Comparison of ENCODE assay signal across 33 cellular contexts in the genomic region with DNA sequence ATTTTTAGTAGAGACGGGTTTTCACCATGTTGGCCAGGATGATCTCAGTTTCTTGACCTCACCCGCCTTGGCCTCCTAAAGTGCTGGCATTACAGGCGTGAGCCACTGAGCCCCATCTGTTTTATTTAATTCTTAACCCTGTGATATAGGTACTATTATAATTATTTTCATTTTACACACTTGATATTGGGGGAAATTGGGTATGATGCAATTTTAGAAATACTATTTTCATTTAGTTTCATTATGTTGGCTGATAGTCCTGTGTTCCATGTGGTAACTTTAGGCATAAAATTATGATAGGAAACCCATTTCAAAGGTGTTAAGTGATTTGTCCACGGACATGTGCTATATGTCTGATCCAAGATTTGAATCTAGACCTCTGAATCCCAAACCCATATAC.
"Had no signal": no experiment of that assay in that cellular context is flagged by ENCODE, and none has a peak within 500 bp of the region (broad histone marks: within the 10 kb centered on the region; RNA-seq: fewer than 3 reads in every experiment).

No MANE protein-coding gene starts in this region.

- H3K4me3 ChIP-seq: adrenal gland, body of pancreas, breast epithelium had no signal

- H3K27ac ChIP-seq: adrenal gland, body of pancreas, brain microvascular endothelial cell, breast epithelium, VCaP had no signal

- H3K27me3 ChIP-seq: adrenal gland, body of pancreas, brain microvascular endothelial cell, breast epithelium had no signal

- H3K36me3 ChIP-seq: breast epithelium had no signal

- FAIRE-seq: astrocyte, TTC549 had no signal

- H3K9me3 ChIP-seq: adrenal gland, body of pancreas, breast epithelium had no signal

- H3K4me1 ChIP-seq: breast epithelium had no signal

- DNase-seq: activated B cell treated with CpG ODN at 0.5 μM for 24 hours; activated CD4-positive, alpha-beta memory T cell treated with anti-CD3 and anti-CD28 coated beads for 36 hours; activated CD4-positive, alpha-beta T cell treated with anti-CD3 and anti-CD28 coated beads for 4 hours; activated CD4-positive, alpha-beta T cell treated with anti-CD3 and anti-CD28 coated beads, Interleukin-2, amount 10 ng/mL, durations not matched to agents 24 days and 14 days; activated CD4-positive, alpha-beta T cell treated with anti-CD3 and anti-CD28 coated beads, Interleukin-2, amount 50 U/mL, for 1 hour; activated CD4-positive, alpha-beta T cell treated with anti-CD3 and anti-CD28 coated beads, Interleukin-2, amount 50 U/mL, for 4 hours; activated CD4-positive, CD25-positive, alpha-beta regulatory T cell treated with anti-CD3 and anti-CD28 coated beads, Interleukin-2, amount 50 U/mL, for 72 hours; activated CD8-positive, alpha-beta memory T cell treated with anti-CD3 and anti-CD28 coated beads, Interleukin-2, amount 50 U/mL, for 4 hours; activated CD8-positive, alpha-beta T cell treated with anti-CD3 and anti-CD28 coated beads for 36 hours; activated effector memory CD4-positive, alpha-beta T cell treated with anti-CD3 and anti-CD28 coated beads, Interleukin-2, amount 50 U/mL, for 16 hours; activated gamma-delta T cell treated with Interleukin-2 at 50 U/mL for 16 hours; activated naive CD4-positive, alpha-beta T cell; activated naive CD4-positive, alpha-beta T cell treated with anti-CD3 and anti-CD28 coated beads for 36 hours; activated naive CD4-positive, alpha-beta T cell treated with anti-CD3 and anti-CD28 coated beads, Interleukin-2, amount 50 U/mL, for 16 hours; activated naive CD8-positive, alpha-beta T cell treated with anti-CD3 and anti-CD28 coated beads for 36 hours; activated T-cell treated with anti-CD3 and anti-CD28 coated beads for 4 hours; activated T-cell treated with anti-CD3 and anti-CD28 coated beads, Interleukin-2, amount 50 U/mL, for 1 hour; activated T-cell treated with anti-CD3 and anti-CD28 coated beads, Interleukin-2, amount 50 U/mL, for 4 hours; activated T-cell treated with anti-CD3 and anti-CD28 coated beads, Interleukin-2, amount 50 U/mL, for 72 hours; adrenal gland; amniotic stem cell; aorta; body of pancreas; brain microvascular endothelial cell; central memory CD4-positive, alpha-beta T cell; T-helper 2 cell; T-helper 9 cell had no signal

- ATAC-seq: activated CD8-positive, alpha-beta T cell treated with anti-CD3 and anti-CD28 coated beads for 36 hours; activated naive CD4-positive, alpha-beta T cell treated with anti-CD3 and anti-CD28 coated beads, Interleukin-2, amount 50 U/mL, for 72 hours; activated T-cell treated with anti-CD3 and anti-CD28 coated beads, Interleukin-2, amount 50 U/mL, for 4 hours; activated T-cell treated with anti-CD3 and anti-CD28 coated beads, Interleukin-2, amount 50 U/mL, for 72 hours; activated T-helper 17 cell treated with anti-CD3 and anti-CD28 coated beads, Interleukin-2, amount 50 U/mL, for 72 hours; body of pancreas had no signal
